Comparison of ENCODE assay signal across 8 cellular contexts in genomic region chr1:169107673-169108160, GRCh38. TPM values are rescaled to one million over a fixed set of nuclear protein-coding genes. Genes with fewer than 3 reads are reported as not detected.
DNase-seq lines count a peak whose midpoint lies in the region; ATAC-seq, FAIRE-seq and TF ChIP-seq lines count a peak whose summit lies in the region.

No MANE protein-coding gene starts in this region.

- TF ChIP-seq CTCF in Loucy (conservative IDR thresholded peaks at IDR 0.05; ENCODE audit: low read length) (no peak), bronchial epithelial cell (IDR thresholded peaks at IDR 0.05; ENCODE audit: insufficient read depth, low read length, severe bottlenecking) (no peak), thyroid gland (IDR thresholded peaks at IDR 0.05) (no peak)

- H3K4me2 ChIP-seq in Loucy (ENCODE audit: low read depth, low read length, poor library complexity, severe bottlenecking), result peak overlapping the region; percentile 94

- peaks cover 49% of the 10 kb centered on the region for H3K4me1 ChIP-seq in Loucy (ENCODE audit: insufficient read depth, low read length, poor library complexity, severe bottlenecking)
- peaks cover 48% of the 10 kb centered on the region in 2 donors for H3K4me1 ChIP-seq in thyroid gland

- H3K36me3 ChIP-seq in Loucy (ENCODE audit: insufficient read depth, low read length), result no peaks in the 10 kb centered on the region; the same call in 1 of the 2 replicates
- peaks cover 5% of the 10 kb centered on the region for H3K36me3 ChIP-seq in bronchial epithelial cell (ENCODE audit: control insufficient read depth, insufficient read depth, low read length)
- H3K36me3 ChIP-seq in thyroid gland, result peaks cover 11 to 12% of the 10 kb centered on the region in 2 donors

- peak overlapping the region; percentile 85 for H3K4me3 ChIP-seq in Loucy (ENCODE audit: low read length, poor library complexity, severe bottlenecking)
- H3K4me3 ChIP-seq in bronchial epithelial cell (ENCODE audit: low read depth, low read length), result peak overlapping the region; percentile 73
- H3K4me3 ChIP-seq in thyroid gland (replicated peaks in 1 of 3), result peak overlapping the region; percentile 51 to 92 (median 81)

- no peaks in the 10 kb centered on the region for H3K9me2 ChIP-seq in Loucy (replicated peaks; ENCODE audit: low read depth, low read length)

- H2AFZ ChIP-seq in Loucy (ENCODE audit: low read length), result peak overlapping the region; percentile 83; the same call in 1 of the 2 replicates

- TF ChIP-seq POLR2A in thyroid gland (IDR thresholded peaks at IDR 0.05), result peak in 1 of 2 donors; percentile 58

- H3K9ac ChIP-seq in Loucy (ENCODE audit: low read depth, low read length, poor library complexity, severe bottlenecking), result peak overlapping the region; percentile 69

- peaks cover 33% of the 10 kb centered on the region for H3K79me2 ChIP-seq in Loucy (ENCODE audit: insufficient read depth, low read length)

- H3K27me3 ChIP-seq in Loucy (ENCODE audit: insufficient read depth, low read length, poor library complexity, severe bottlenecking), result no peaks in the 10 kb centered on the region
- H3K27me3 ChIP-seq in bronchial epithelial cell (ENCODE audit: control insufficient read depth, insufficient read depth, low read length), result no peaks in the 10 kb centered on the region
- H3K27me3 ChIP-seq in thyroid gland, result no peaks in the 10 kb centered on the region

- peaks cover 16% of the 10 kb centered on the region for H4K20me1 ChIP-seq in Loucy (ENCODE audit: insufficient read depth, low read length, poor library complexity, severe bottlenecking)

- H3K27ac ChIP-seq in thyroid gland, result peak overlapping the region; percentile 97 to 100 (median 99)

- intact Hi-C loops in thyroid gland (cut with DNase I), result loop anchor here (10.0 kb wide), 1 partner anchor 237 kb away; no protein-coding TSS in a partner anchor

- FAIRE-seq in bronchial epithelial cell (lab: Jason Lieb, UNC), result no peak

- H3F3A ChIP-seq in Loucy (ENCODE audit: low read depth), result no peaks in the 10 kb centered on the region

- H3K9me3 ChIP-seq in Loucy (ENCODE audit: insufficient read depth, low read depth, low read length) (no peaks in the 10 kb centered on the region), thyroid gland (no peaks in the 10 kb centered on the region)

- WGBS in thyroid gland, 2 donors, result 18 to 25% methylated on average over 7 of the region's 7 CpGs

- ATAC-seq in HG03378 (IDR thresholded peaks at IDR 0.05; ENCODE audit: unreplicated experiment) (no peak), HG03439 (IDR thresholded peaks at IDR 0.05; ENCODE audit: unreplicated experiment) (no peak)

- DNase-seq in CD1c-positive myeloid dendritic cell (ENCODE audit: extremely low spot score), result peak; percentile 65
- DNase-seq in bronchial epithelial cell (ENCODE audit: low read depth), result peak; percentile 65
- DNase-seq in medulla oblongata (ENCODE audit: extremely low spot score), result peak; percentile 79
- DNase-seq in thyroid gland, result peak; percentile 37 to 53
- DNase-seq in amniotic stem cell (lab: John Stamatoyannopoulos, UW), result no peak

RNA-seq across cellular contexts. Expression of gene ATP1B1, which starts 1.2 kb away (rescaled TPM):
- 49.0 and 79.4 TPM in 2 replicates for total RNA-seq in bronchial epithelial cell
- total RNA-seq in thyroid gland, result 100 to 1,000 TPM; 310 to 509 (median 429) TPM
